11 cellular contexts compared by ENCODE assay signal in the genomic region with DNA sequence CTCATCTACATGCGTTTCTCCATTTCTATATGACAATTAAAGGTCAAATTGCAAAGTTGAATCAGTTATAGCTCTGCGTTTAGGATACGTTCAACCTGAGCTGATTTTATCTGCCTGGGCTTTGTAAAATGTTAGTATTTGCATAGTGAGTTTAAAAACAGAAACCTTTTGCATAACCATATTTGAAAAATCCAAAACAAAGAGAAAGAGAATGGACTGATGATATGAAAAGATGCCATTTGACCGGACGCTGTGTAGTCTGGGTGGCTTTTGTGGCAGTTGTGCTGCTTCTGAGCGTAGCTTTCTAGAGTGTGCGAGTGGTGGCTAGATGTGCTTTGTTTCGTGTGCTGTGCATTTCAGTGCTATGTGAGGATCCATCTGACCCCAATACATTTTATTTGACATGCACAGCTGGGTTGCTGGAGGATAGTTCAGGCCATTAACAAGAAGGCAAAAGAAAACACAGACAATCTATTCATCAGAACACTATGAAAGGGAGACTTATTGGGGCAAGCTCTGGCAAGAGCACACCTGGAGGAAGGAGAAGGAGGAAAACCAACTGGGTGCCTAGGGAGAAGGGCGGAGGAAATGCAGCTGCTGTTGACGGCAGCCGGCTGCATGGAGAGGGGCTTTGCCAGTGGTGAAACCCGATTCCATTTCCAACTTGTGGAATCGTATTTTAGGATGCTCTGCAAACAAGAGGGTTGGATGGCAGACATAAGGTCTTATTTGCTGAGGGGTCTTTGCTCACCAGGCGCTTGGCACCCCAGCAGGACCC.
A peak's percentile ranks its signal among the peaks of the same experiment; 100 is the strongest.
DNase-seq lines count a peak whose midpoint lies in the region; ATAC-seq, FAIRE-seq and TF ChIP-seq lines count a peak whose summit lies in the region.
"Had no signal": no experiment of that assay in that cellular context is flagged by ENCODE, and none has a peak within 500 bp of the region (broad histone marks: within the 10 kb centered on the region; RNA-seq: fewer than 3 reads in every experiment).

No MANE protein-coding gene starts in this region.

- no peaks in the 10 kb centered on the region for H3K36me3 Mint-ChIP-seq in activated naive CD4-positive, alpha-beta T cell treated with anti-CD3 and anti-CD28 coated beads, Interleukin-2, amount 10 ng/mL, durations not matched to agents 7 days and 5 days

- DNase-seq in activated naive CD4-positive, alpha-beta T cell treated with anti-CD3 and anti-CD28 coated beads, Interleukin-2, amount 10 ng/mL, durations not matched to agents 7 days and 5 days: no peak
- no peak for DNase-seq in activated naive CD4-positive, alpha-beta T cell treated with anti-CD3 and anti-CD28 coated beads, Interleukin-2, amount 50 U/mL, for 16 hours
- DNase-seq in NCI-H69 (lab: John Stamatoyannopoulos, UW) (peak; percentile 88), globus pallidus (ENCODE audit: low spot score) (peak; percentile 51), erythroblast (lab: John Stamatoyannopoulos, UW) (no peak), DMS153 (lab: John Stamatoyannopoulos, UW) (no peak), H54 (ENCODE audit: insufficient read length, low spot score) (no peak)
- DNase-seq: gastrocnemius medialis, sigmoid colon had no signal

- FAIRE-seq in H54 (lab: Jason Lieb, UNC): no peak

- ATAC-seq in GM18517 (IDR thresholded peaks at IDR 0.05; ENCODE audit: unreplicated experiment): no peak
- ATAC-seq: gastrocnemius medialis, Right ventricle myocardium inferior had no signal

- H3K4me1 Mint-ChIP-seq in activated naive CD4-positive, alpha-beta T cell treated with anti-CD3 and anti-CD28 coated beads, Interleukin-2, amount 10 ng/mL, durations not matched to agents 7 days and 5 days: peaks cover 40% of the 10 kb centered on the region

- H3K27ac Mint-ChIP-seq in activated naive CD4-positive, alpha-beta T cell treated with anti-CD3 and anti-CD28 coated beads, Interleukin-2, amount 10 ng/mL, durations not matched to agents 7 days and 5 days: peak overlapping the region; percentile 64

- peaks cover 76% of the 10 kb centered on the region for H3K27me3 Mint-ChIP-seq in activated naive CD4-positive, alpha-beta T cell treated with anti-CD3 and anti-CD28 coated beads, Interleukin-2, amount 10 ng/mL, durations not matched to agents 7 days and 5 days

- H3K9me3 Mint-ChIP-seq in activated naive CD4-positive, alpha-beta T cell treated with anti-CD3 and anti-CD28 coated beads, Interleukin-2, amount 10 ng/mL, durations not matched to agents 7 days and 5 days: no peaks in the 10 kb centered on the region

- CTCF ChIA-PET in activated naive CD4-positive, alpha-beta T cell treated with anti-CD3 and anti-CD28 coated beads, Interleukin-2, amount 10 ng/mL, durations not matched to agents 7 days and 5 days (lab: Charles Lee): interaction anchor here (1.8 kb wide), 1 partner anchor 47 kb away, joined by 8 read pairs; no protein-coding TSS in a partner anchor

- TF ChIP-seq POLR2A in erythroblast (IDR thresholded peaks at IDR 0.05; ENCODE audit: low read length) (no peak), H54 (IDR thresholded peaks at IDR 0.05; ENCODE audit: low read depth, low read length) (no peak)

- peak overlapping the region; percentile 31 for H3K4me3 Mint-ChIP-seq in activated naive CD4-positive, alpha-beta T cell treated with anti-CD3 and anti-CD28 coated beads, Interleukin-2, amount 10 ng/mL, durations not matched to agents 7 days and 5 days

Comparison
In these comparisons a context has a peak if more than half of its experiments do, and no peak if none do; other contexts are left out.
1. DNase-seq: peak in NCI-H69 (single experiment) and globus pallidus (single experiment); none in activated naive CD4-positive, alpha-beta T cell treated with anti-CD3 and anti-CD28 coated beads, Interleukin-2, amount 10 ng/mL, durations not matched to agents 7 days and 5 days (single experiment), activated naive CD4-positive, alpha-beta T cell treated with anti-CD3 and anti-CD28 coated beads, Interleukin-2, amount 50 U/mL, for 16 hours (single experiment), erythroblast (0 of 2), DMS153 (single experiment) and H54 (single experiment).